ENCODE assay signal across 12 cellular contexts in the genomic region with DNA sequence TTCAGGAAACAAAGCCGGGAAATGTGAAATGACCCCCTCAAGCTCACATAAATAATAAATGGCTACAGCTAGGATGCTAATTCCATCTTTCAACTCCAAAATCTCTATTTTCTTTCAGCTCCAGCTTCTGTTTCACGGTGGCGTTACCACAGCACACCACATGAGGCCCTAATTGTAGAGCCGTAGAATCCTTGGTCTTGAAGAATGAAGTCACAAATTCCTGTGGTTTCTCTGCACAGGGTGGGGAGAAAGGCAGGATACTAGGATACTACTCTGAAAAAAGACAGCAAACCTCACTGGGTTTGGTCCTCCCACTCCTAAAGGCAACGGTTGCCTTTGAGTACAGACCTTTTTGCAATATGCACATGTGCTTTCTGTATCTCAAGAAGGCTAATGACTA. TPM values are rescaled to one million over a fixed set of nuclear protein-coding genes. Genes with fewer than 3 reads are reported as not detected.
A peak's percentile ranks its signal among the peaks of the same experiment; 100 is the strongest.
DNase-seq lines count a peak whose midpoint lies in the region; TF ChIP-seq lines count a peak whose summit lies in the region.
"Had no signal": no experiment of that assay in that cellular context is flagged by ENCODE, and none has a peak within 500 bp of the region (broad histone marks: within the 10 kb centered on the region; RNA-seq: fewer than 3 reads in every experiment).

No MANE protein-coding gene starts in this region.

- TF ChIP-seq CTCF in vagina (IDR thresholded peaks at IDR 0.05), result no peak

- peaks cover 34% of the 10 kb centered on the region for H3F3A ChIP-seq in GM23248 (ENCODE audit: insufficient read depth)

- 0 to 2% methylated on average over 5 of the region's 5 CpGs for WGBS in GM23248 (ENCODE audit: low coverage in 1 of 2, low lambda C conversion rate in 2 of 2, missing lambda C conversion rate in 2 of 2), 2 experiments

- H3K27me3 ChIP-seq in GM23248 (replicated peaks; ENCODE audit: insufficient read depth) (no peaks in the 10 kb centered on the region), SJSA1 (replicated peaks) (no peaks in the 10 kb centered on the region), skeletal muscle satellite cell (ENCODE audit: control insufficient read depth, insufficient read depth, low read length) (no peaks in the 10 kb centered on the region), vagina (no peaks in the 10 kb centered on the region)

- no peak for TF ChIP-seq POLR2A in vagina (IDR thresholded peaks at IDR 0.05)

- intact Hi-C loops in vagina (cut with DNase I), result no loop called here

- in situ Hi-C loops in GM23248 (cut with MboI), result no loop called here

- no peaks in the 10 kb centered on the region for H3K79me2 ChIP-seq in GM23248 (ENCODE audit: insufficient read depth)
- H3K79me2 ChIP-seq: parathyroid adenoma had no signal

- H3K9me2 ChIP-seq in GM23248 (ENCODE audit: insufficient read depth), result no peaks in the 10 kb centered on the region

- H3K36me3 ChIP-seq in GM23248 (ENCODE audit: low read depth) (no peaks in the 10 kb centered on the region), SJSA1 (no peaks in the 10 kb centered on the region), skeletal muscle satellite cell (ENCODE audit: insufficient read depth, low read length) (no peaks in the 10 kb centered on the region), vagina (no peaks in the 10 kb centered on the region)

- peak overlapping the region; percentile 68 for H2AFZ ChIP-seq in GM23248
- H2AFZ ChIP-seq: parathyroid adenoma had no signal

- no peaks in the 10 kb centered on the region for H4K20me1 ChIP-seq in GM23248 (ENCODE audit: insufficient read depth)

- DNase-seq in GM23248 (peak; percentile 97), SJSA1 (ENCODE audit: low read depth in 1 of 2, low spot score in 2 of 2) (peak; percentile 88 to 95), fibroblast of gingiva (ENCODE audit: low read depth) (peak; percentile 83), C1 segment of cervical spinal cord (lab: John Stamatoyannopoulos, UW) (no peak), putamen (ENCODE audit: low spot score) (no peak), vagina (ENCODE audit: extremely low spot score in 2 of 2) (no peak)
- no peak for DNase-seq in activated naive CD4-positive, alpha-beta T cell (lab: John Stamatoyannopoulos, UW)
- DNase-seq: NCI-H1417, SIG-M5 had no signal

- peak overlapping the region; percentile 69 for H3K4me2 ChIP-seq in GM23248 (ENCODE audit: unreplicated experiment)
- peak overlapping the region; percentile 53 for H3K4me2 ChIP-seq in skeletal muscle satellite cell (ENCODE audit: low read length)

- H3K9me3 ChIP-seq in GM23248 (ENCODE audit: low read depth) (no peaks in the 10 kb centered on the region), SJSA1 (replicated peaks) (no peaks in the 10 kb centered on the region), skeletal muscle satellite cell (replicated peaks; ENCODE audit: low read length) (no peaks in the 10 kb centered on the region), vagina (no peaks in the 10 kb centered on the region)

- peaks cover 35% of the 10 kb centered on the region for H3K4me1 ChIP-seq in GM23248 (ENCODE audit: insufficient read depth)
- H3K4me1 ChIP-seq in SJSA1 (replicated peaks), result peaks cover 82% of the 10 kb centered on the region
- H3K4me1 ChIP-seq in skeletal muscle satellite cell (ENCODE audit: control insufficient read depth, insufficient read depth, low read length), result peaks cover 17% of the 10 kb centered on the region
- H3K4me1 ChIP-seq in vagina, result no peaks in the 10 kb centered on the region
- H3K4me1 ChIP-seq: parathyroid adenoma had no signal

- peak overlapping the region; percentile 75 for H3K27ac ChIP-seq in GM23248
- H3K27ac ChIP-seq in SJSA1, result peak overlapping the region; percentile 87
- no peak overlapping the region for H3K27ac ChIP-seq in vagina
- H3K27ac ChIP-seq: parathyroid adenoma had no signal

- H3K4me3 ChIP-seq in GM23248, result peak overlapping the region; percentile 47
- H3K4me3 ChIP-seq in SJSA1, result no peak overlapping the region
- no peak overlapping the region for H3K4me3 ChIP-seq in skeletal muscle satellite cell (ENCODE audit: low read length)
- no peak overlapping the region for H3K4me3 ChIP-seq in vagina

- peak overlapping the region; percentile 67 for H3K9ac ChIP-seq in GM23248
- H3K9ac ChIP-seq in skeletal muscle satellite cell (ENCODE audit: low read depth, low read length), result peak overlapping the region; percentile 3
- H3K9ac ChIP-seq: parathyroid adenoma had no signal

RNA-seq across cellular contexts. Expression of a gene that starts 13.9 kb away (rescaled TPM):
- 180 and 215 TPM in 2 replicates for total RNA-seq in GM23248 (2014; rRNA removed; shearing (Covaris generic))
- polyA plus RNA-seq in GM23248 (2016; fragmentation: Nextera tagmentation; extraction: Ambion mirVana), result 108 and 118 TPM in 2 replicates
- total RNA-seq in SJSA1 (2014; rRNA removed; shearing (Covaris generic)), result 316 and 376 TPM in 2 replicates
- total RNA-seq in skeletal muscle satellite cell (2012; rRNA removed), result 357 and 375 TPM in 2 replicates
- total RNA-seq in vagina, result 62.9 TPM

RNA-seq across cellular contexts. Expression of a gene that starts 56.8 kb away (rescaled TPM):
- 1.3 TPM in 1 of 2 replicates, not detected in the other for total RNA-seq in GM23248 (2014; rRNA removed; shearing (Covaris generic))
- 0.16 TPM in 1 of 2 replicates, not detected in the other for polyA plus RNA-seq in GM23248 (2016; fragmentation: Nextera tagmentation; extraction: Ambion mirVana)
- 4.6 and 4.8 TPM in 2 replicates for total RNA-seq in SJSA1 (2014; rRNA removed; shearing (Covaris generic))
- 0.25 TPM in 1 of 2 replicates, not detected in the other for total RNA-seq in skeletal muscle satellite cell (2012; rRNA removed)
- not detected for total RNA-seq in vagina
- total RNA-seq: activated CD8-positive, alpha-beta memory T cell treated with anti-CD3 and anti-CD28 coated beads for 36 hours had no signal

Comparison
In these comparisons a context has a peak if more than half of its experiments do, and no peak if none do; other contexts are left out.
1. DNase-seq: peak in GM23248 (single experiment), SJSA1 (2 of 2) and fibroblast of gingiva (single experiment); none in C1 segment of cervical spinal cord (0 of 14), putamen (single experiment), vagina (0 of 2) and activated naive CD4-positive, alpha-beta T cell (0 of 4).